Comparison of ENCODE assay signal across 1 cellular context in genomic region chr19:16442386-16443276, GRCh38.
A peak's percentile ranks its signal among the peaks of the same experiment; 100 is the strongest.
TF ChIP-seq lines count a peak whose summit lies in the region.

No MANE protein-coding gene starts in this region.

TF ChIP-seq in HEK293, 187 proteins besides CTCF, POLR2A, EP300 and RAD21 (continued from another document and continues in another):
- no peak for TF ChIP-seq ZNF280D (tag by site-specific recombination; IDR thresholded peaks at IDR 0.05)
- TF ChIP-seq YY1 (tag by site-specific recombination; IDR thresholded peaks at IDR 0.05), result no peak
- TF ChIP-seq ZNF544 (tag by site-specific recombination; IDR thresholded peaks at IDR 0.05), result no peak
- TF ChIP-seq ZNF521 (tag by site-specific recombination; IDR thresholded peaks at IDR 0.05), result no peak
- no peak for TF ChIP-seq ZNF16 (tag by site-specific recombination; IDR thresholded peaks at IDR 0.05; ENCODE audit: low read depth)
- TF ChIP-seq ZNF701 (tag by site-specific recombination; IDR thresholded peaks at IDR 0.05), result no peak
- no peak for TF ChIP-seq ZNF610 (tag by site-specific recombination; IDR thresholded peaks at IDR 0.05; ENCODE audit: borderline replicate concordance)
- peak; percentile 64 for TF ChIP-seq ZNF629 (tag by site-specific recombination; IDR thresholded peaks at IDR 0.05)
- TF ChIP-seq ZFP37 (tag by site-specific recombination; IDR thresholded peaks at IDR 0.05), result no peak
- TF ChIP-seq ZNF514 (tag by site-specific recombination; IDR thresholded peaks at IDR 0.05), result no peak
- TF ChIP-seq SALL2 (tag by site-specific recombination; IDR thresholded peaks at IDR 0.05; ENCODE audit: borderline replicate concordance), result no peak
- TF ChIP-seq ZNF792 (tag by site-specific recombination; IDR thresholded peaks at IDR 0.05), result no peak
- TF ChIP-seq ZNF473 (tag by site-specific recombination; IDR thresholded peaks at IDR 0.05), result no peak
- no peak for TF ChIP-seq ZNF548 (tag by site-specific recombination; IDR thresholded peaks at IDR 0.05)
- TF ChIP-seq, protein P1, sequence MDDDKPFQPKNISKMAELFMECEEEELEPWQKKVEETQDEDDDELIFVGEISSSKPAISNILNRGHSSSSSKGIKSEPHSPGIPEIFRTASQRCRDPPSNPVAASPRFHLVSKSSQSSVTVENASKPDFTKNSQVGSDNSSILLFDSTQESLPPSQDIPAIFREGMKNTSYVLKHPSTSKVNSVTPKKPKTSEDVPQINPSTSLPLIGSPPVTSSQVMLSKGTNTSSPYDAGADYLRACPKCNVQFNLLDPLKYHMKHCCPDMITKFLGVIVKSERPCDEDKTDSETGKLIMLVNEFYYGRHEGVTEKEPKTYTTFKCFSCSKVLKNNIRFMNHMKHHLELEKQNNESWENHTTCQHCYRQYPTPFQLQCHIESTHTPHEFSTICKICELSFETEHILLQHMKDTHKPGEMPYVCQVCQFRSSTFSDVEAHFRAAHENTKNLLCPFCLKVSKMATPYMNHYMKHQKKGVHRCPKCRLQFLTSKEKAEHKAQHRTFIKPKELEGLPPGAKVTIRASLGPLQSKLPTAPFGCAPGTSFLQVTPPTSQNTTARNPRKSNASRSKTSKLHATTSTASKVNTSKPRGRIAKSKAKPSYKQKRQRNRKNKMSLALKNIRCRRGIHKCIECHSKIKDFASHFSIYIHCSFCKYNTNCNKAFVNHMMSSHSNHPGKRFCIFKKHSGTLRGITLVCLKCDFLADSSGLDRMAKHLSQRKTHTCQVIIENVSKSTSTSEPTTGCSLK (tag by site-specific recombination; IDR thresholded peaks at IDR 0.05), result no peak
- no peak for TF ChIP-seq MYNN (tag by site-specific recombination; IDR thresholded peaks at IDR 0.05; ENCODE audit: borderline replicate concordance)
- TF ChIP-seq ZSCAN30 (tag by site-specific recombination; IDR thresholded peaks at IDR 0.05), result no peak
- no peak for TF ChIP-seq ZNF660 (tag by site-specific recombination; IDR thresholded peaks at IDR 0.05)
- no peak for TF ChIP-seq SCRT2 (tag by site-specific recombination; IDR thresholded peaks at IDR 0.05)
- TF ChIP-seq, protein P2, sequence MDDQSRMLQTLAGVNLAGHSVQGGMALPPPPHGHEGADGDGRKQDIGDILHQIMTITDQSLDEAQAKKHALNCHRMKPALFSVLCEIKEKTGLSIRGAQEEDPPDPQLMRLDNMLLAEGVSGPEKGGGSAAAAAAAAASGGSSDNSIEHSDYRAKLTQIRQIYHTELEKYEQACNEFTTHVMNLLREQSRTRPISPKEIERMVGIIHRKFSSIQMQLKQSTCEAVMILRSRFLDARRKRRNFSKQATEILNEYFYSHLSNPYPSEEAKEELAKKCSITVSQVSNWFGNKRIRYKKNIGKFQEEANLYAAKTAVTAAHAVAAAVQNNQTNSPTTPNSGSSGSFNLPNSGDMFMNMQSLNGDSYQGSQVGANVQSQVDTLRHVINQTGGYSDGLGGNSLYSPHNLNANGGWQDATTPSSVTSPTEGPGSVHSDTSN (CRISPR knock-in tag; IDR thresholded peaks at IDR 0.05), result no peak
- no peak for TF ChIP-seq ZNF677 (tag by site-specific recombination; IDR thresholded peaks at IDR 0.05)
- 0 out of 2 replicates have a peak, but pooled peaks have one; percentile 27 for TF ChIP-seq OVOL3 (tag by site-specific recombination; IDR thresholded peaks at IDR 0.05)
- TF ChIP-seq ZNF501 (tag by site-specific recombination; IDR thresholded peaks at IDR 0.05), result no peak; the same call in 1 of the 2 replicates
- TF ChIP-seq ZNF621 (tag by site-specific recombination; IDR thresholded peaks at IDR 0.05), result no peak
- TF ChIP-seq ZNF174 (tag by site-specific recombination; IDR thresholded peaks at IDR 0.05), result no peak
- TF ChIP-seq ZNF404 (tag by site-specific recombination; IDR thresholded peaks at IDR 0.05), result no peak
- TF ChIP-seq ZNF843 (tag by site-specific recombination; IDR thresholded peaks at IDR 0.05), result peak; percentile 71
- TF ChIP-seq, protein P3, sequence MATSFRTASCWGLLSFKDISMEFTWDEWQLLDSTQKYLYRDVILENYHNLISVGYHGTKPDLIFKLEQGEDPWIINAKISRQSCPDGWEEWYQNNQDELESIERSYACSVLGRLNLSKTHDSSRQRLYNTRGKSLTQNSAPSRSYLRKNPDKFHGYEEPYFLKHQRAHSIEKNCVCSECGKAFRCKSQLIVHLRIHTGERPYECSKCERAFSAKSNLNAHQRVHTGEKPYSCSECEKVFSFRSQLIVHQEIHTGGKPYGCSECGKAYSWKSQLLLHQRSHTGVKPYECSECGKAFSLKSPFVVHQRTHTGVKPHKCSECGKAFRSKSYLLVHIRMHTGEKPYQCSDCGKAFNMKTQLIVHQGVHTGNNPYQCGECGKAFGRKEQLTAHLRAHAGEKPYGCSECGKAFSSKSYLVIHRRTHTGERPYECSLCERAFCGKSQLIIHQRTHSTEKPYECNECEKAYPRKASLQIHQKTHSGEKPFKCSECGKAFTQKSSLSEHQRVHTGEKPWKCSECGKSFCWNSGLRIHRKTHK (tag by site-specific recombination; IDR thresholded peaks at IDR 0.05), result no peak
- TF ChIP-seq IKZF3 (tag by site-specific recombination; IDR thresholded peaks at IDR 0.05), result peak; percentile 93
- TF ChIP-seq ZNF354C (tag by site-specific recombination; IDR thresholded peaks at IDR 0.05; ENCODE audit: borderline replicate concordance, low read depth), result no peak
- TF ChIP-seq ZNF155 (tag by site-specific recombination; IDR thresholded peaks at IDR 0.05), result no peak
- TF ChIP-seq ZNF248 (tag by site-specific recombination; IDR thresholded peaks at IDR 0.05), result no peak
- no peak for TF ChIP-seq ZNF596 (tag by site-specific recombination; IDR thresholded peaks at IDR 0.05)
- TF ChIP-seq KLF7 (tag by site-specific recombination; IDR thresholded peaks at IDR 0.05; ENCODE audit: borderline replicate concordance), result no peak
- TF ChIP-seq, protein P4, sequence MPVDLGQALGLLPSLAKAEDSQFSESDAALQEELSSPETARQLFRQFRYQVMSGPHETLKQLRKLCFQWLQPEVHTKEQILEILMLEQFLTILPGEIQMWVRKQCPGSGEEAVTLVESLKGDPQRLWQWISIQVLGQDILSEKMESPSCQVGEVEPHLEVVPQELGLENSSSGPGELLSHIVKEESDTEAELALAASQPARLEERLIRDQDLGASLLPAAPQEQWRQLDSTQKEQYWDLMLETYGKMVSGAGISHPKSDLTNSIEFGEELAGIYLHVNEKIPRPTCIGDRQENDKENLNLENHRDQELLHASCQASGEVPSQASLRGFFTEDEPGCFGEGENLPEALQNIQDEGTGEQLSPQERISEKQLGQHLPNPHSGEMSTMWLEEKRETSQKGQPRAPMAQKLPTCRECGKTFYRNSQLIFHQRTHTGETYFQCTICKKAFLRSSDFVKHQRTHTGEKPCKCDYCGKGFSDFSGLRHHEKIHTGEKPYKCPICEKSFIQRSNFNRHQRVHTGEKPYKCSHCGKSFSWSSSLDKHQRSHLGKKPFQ (tag by site-specific recombination; IDR thresholded peaks at IDR 0.05), result no peak
- no peak for TF ChIP-seq GFI1B (tag by site-specific recombination; IDR thresholded peaks at IDR 0.05)
- peak; percentile 43; the same call in 1 of the 2 replicates for TF ChIP-seq ZEB2 (tag by site-specific recombination; IDR thresholded peaks at IDR 0.05)
- TF ChIP-seq, protein P5, sequence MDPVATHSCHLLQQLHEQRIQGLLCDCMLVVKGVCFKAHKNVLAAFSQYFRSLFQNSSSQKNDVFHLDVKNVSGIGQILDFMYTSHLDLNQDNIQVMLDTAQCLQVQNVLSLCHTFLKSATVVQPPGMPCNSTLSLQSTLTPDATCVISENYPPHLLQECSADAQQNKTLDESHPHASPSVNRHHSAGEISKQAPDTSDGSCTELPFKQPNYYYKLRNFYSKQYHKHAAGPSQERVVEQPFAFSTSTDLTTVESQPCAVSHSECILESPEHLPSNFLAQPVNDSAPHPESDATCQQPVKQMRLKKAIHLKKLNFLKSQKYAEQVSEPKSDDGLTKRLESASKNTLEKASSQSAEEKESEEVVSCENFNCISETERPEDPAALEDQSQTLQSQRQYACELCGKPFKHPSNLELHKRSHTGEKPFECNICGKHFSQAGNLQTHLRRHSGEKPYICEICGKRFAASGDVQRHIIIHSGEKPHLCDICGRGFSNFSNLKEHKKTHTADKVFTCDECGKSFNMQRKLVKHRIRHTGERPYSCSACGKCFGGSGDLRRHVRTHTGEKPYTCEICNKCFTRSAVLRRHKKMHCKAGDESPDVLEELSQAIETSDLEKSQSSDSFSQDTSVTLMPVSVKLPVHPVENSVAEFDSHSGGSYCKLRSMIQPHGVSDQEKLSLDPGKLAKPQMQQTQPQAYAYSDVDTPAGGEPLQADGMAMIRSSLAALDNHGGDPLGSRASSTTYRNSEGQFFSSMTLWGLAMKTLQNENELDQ (tag by site-specific recombination; IDR thresholded peaks at IDR 0.05; ENCODE audit: low read depth), result no peak
- no peak for TF ChIP-seq ZNF704 (tag by site-specific recombination; IDR thresholded peaks at IDR 0.05)
- no peak for TF ChIP-seq SETDB1 (IDR thresholded peaks at IDR 0.05; ENCODE audit: insufficient read length, low read length)
- no peak for TF ChIP-seq ZFP3 (tag by site-specific recombination; IDR thresholded peaks at IDR 0.05; ENCODE audit: low read depth)
- no peak for TF ChIP-seq ZNF274 (IDR thresholded peaks at IDR 0.05; ENCODE audit: low read length)
- TF ChIP-seq ZNF274 (tag by site-specific recombination; IDR thresholded peaks at IDR 0.05; ENCODE audit: borderline replicate concordance), result no peak
- TF ChIP-seq ZFP41 (tag by site-specific recombination; IDR thresholded peaks at IDR 0.05; ENCODE audit: borderline replicate concordance), result no peak
- no peak for TF ChIP-seq ZNF623 (tag by site-specific recombination; IDR thresholded peaks at IDR 0.05)
- TF ChIP-seq ZNF132 (tag by site-specific recombination; IDR thresholded peaks at IDR 0.05; ENCODE audit: borderline replicate concordance), result no peak
- TF ChIP-seq ZNF266 (tag by site-specific recombination; IDR thresholded peaks at IDR 0.05; ENCODE audit: low read depth), result no peak
- no peak for TF ChIP-seq ZNF777 (tag by site-specific recombination; IDR thresholded peaks at IDR 0.05; ENCODE audit: borderline replicate concordance)
- TF ChIP-seq ZNF302 (tag by site-specific recombination; IDR thresholded peaks at IDR 0.05; ENCODE audit: low read depth), result no peak
- TF ChIP-seq ZBTB21 (tag by site-specific recombination; IDR thresholded peaks at IDR 0.05), result peak; percentile 33; the same call in 1 of the 2 replicates
- TF ChIP-seq ZNF239 (tag by site-specific recombination; IDR thresholded peaks at IDR 0.05), result no peak
- no peak for TF ChIP-seq ZSCAN16 (tag by site-specific recombination; IDR thresholded peaks at IDR 0.05)
- TF ChIP-seq PRDM1 (tag by site-specific recombination; IDR thresholded peaks at IDR 0.05), result peak; percentile 61; the same call in 1 of the 2 replicates
- no peak; the same call in 1 of the 2 replicates for TF ChIP-seq ZBTB20 (tag by site-specific recombination; IDR thresholded peaks at IDR 0.05)
- TF ChIP-seq ZNF157 (tag by site-specific recombination; IDR thresholded peaks at IDR 0.05), result no peak
- TF ChIP-seq ZNF580 (tag by site-specific recombination; IDR thresholded peaks at IDR 0.05), result no peak
- TF ChIP-seq ZFHX2 (tag by site-specific recombination; conservative IDR thresholded peaks at IDR 0.05), result peak; percentile 45
- no peak for TF ChIP-seq EGR2 (tag by site-specific recombination; IDR thresholded peaks at IDR 0.05; ENCODE audit: low read depth)
- no peak for TF ChIP-seq ZNF571 (tag by site-specific recombination; IDR thresholded peaks at IDR 0.05)
- TF ChIP-seq ZNF169 (tag by site-specific recombination; IDR thresholded peaks at IDR 0.05), result no peak
- peak; percentile 94 for TF ChIP-seq GLIS1 (tag by site-specific recombination; IDR thresholded peaks at IDR 0.05)
- no peak for TF ChIP-seq ZNF146 (tag by site-specific recombination; IDR thresholded peaks at IDR 0.05)
- TF ChIP-seq ZNF510 (tag by site-specific recombination; IDR thresholded peaks at IDR 0.05; ENCODE audit: insufficient replicate concordance), result no peak
- TF ChIP-seq ZNF214 (tag by site-specific recombination; IDR thresholded peaks at IDR 0.05; ENCODE audit: borderline replicate concordance), result no peak
